Comparison of ENCODE assay signal across 22 cellular contexts in the genomic region with DNA sequence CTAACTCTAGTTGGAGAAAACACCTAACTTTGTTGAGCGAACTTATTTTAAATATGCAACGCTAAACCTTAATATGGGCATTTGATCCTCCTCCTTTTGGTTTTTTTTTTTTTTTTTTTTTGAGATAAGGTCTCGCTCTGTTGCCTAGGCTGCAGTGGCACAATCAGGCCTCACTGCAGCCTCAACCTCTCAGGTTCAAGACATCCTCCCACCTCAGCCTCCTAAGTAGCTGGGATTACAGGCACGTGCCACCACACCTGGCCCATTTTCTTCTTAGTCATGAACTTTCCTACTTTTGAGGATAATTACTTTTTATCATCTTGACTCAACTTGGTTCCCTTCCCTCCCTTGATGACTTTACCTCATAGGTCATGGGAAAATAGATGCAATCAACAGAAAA.
DNase-seq lines count a peak whose midpoint lies in the region; ATAC-seq and TF ChIP-seq lines count a peak whose summit lies in the region.
"Had no signal": no experiment of that assay in that cellular context is flagged by ENCODE, and none has a peak within 500 bp of the region (broad histone marks: within the 10 kb centered on the region; RNA-seq: fewer than 3 reads in every experiment).

No MANE protein-coding gene starts in this region.

- no peak overlapping the region for H3K4me3 Mint-ChIP-seq in activated T-cell treated with anti-CD3 and anti-CD28 coated beads, Interleukin-2, amount 50 U/mL, for 24 hours
- H3K4me3 Mint-ChIP-seq in T-helper 1 cell treated with Interleukin-12 subunit alpha and Interleukin-12 subunit beta and Interleukin-4 antibody, amounts not matched to agents 30 μg/mL and 1 μg/mL, for 36 hours: peak overlapping the region; percentile 47
- peak overlapping the region; percentile 9 for H3K4me3 Mint-ChIP-seq in nephron progenitor cell

- H2AFZ ChIP-seq in MM.1S (ENCODE audit: low read length): no peak overlapping the region

- H3K4me1 Mint-ChIP-seq in activated T-cell treated with anti-CD3 and anti-CD28 coated beads, Interleukin-2, amount 50 U/mL, for 24 hours (ENCODE audit: low read depth): peaks cover 30% of the 10 kb centered on the region
- peaks cover 43% of the 10 kb centered on the region for H3K4me1 Mint-ChIP-seq in T-helper 1 cell treated with Interleukin-12 subunit alpha and Interleukin-12 subunit beta and Interleukin-4 antibody, amounts not matched to agents 30 μg/mL and 1 μg/mL, for 36 hours (ENCODE audit: low read depth)
- peaks cover 50% of the 10 kb centered on the region for H3K4me1 Mint-ChIP-seq in nephron progenitor cell

- H3K36me3 ChIP-seq in DOHH2 (ENCODE audit: control insufficient read depth, low read length) (peaks cover 72% of the 10 kb centered on the region), MM.1S (replicated peaks; ENCODE audit: insufficient read depth, low read length) (peaks cover 11% of the 10 kb centered on the region; the same call in 1 of the 2 replicates)
- H3K36me3 ChIP-seq: transverse colon had no signal

- H3K79me2 ChIP-seq in DOHH2 (ENCODE audit: control insufficient read depth, low read length): peaks cover 96% of the 10 kb centered on the region
- peaks cover 89% of the 10 kb centered on the region for H3K79me2 ChIP-seq in MM.1S (ENCODE audit: low read length)

- H3K4me3 ChIP-seq in DOHH2 (ENCODE audit: low read length) (no peak overlapping the region), MM.1S (ENCODE audit: low read length) (no peak overlapping the region)
- H3K4me3 ChIP-seq: transverse colon had no signal

- H3K27me3 ChIP-seq in DOHH2 (ENCODE audit: control insufficient read depth, low read length) (no peaks in the 10 kb centered on the region), MM.1S (replicated peaks; ENCODE audit: insufficient read depth, low read length) (no peaks in the 10 kb centered on the region)
- H3K27me3 ChIP-seq: transverse colon had no signal

- ATAC-seq in HG02870 (IDR thresholded peaks at IDR 0.05; ENCODE audit: unreplicated experiment): no peak
- ATAC-seq: left colon; naive thymus-derived CD4-positive, alpha-beta T cell; stimulated activated naive CD8-positive, alpha-beta T cell treated with anti-CD3 and anti-CD28 coated beads, Interleukin-15, Interleukin-2, amounts not matched to agents 100 U/mL and 50 U/mL, for 24 hours had no signal

- H3K4me2 ChIP-seq in DOHH2 (ENCODE audit: low read length) (peak overlapping the region; percentile 34), MM.1S (ENCODE audit: low read depth, low read length) (no peak overlapping the region)

- H3K4me1 ChIP-seq in DOHH2 (ENCODE audit: control insufficient read depth, low read length) (peaks cover 25% of the 10 kb centered on the region), MM.1S (ENCODE audit: low read length) (no peaks in the 10 kb centered on the region; the same call in 1 of the 2 replicates)

- peak overlapping the region; percentile 40 for H3K27ac Mint-ChIP-seq in activated T-cell treated with anti-CD3 and anti-CD28 coated beads, Interleukin-2, amount 50 U/mL, for 24 hours
- H3K27ac Mint-ChIP-seq in T-helper 1 cell treated with Interleukin-12 subunit alpha and Interleukin-12 subunit beta and Interleukin-4 antibody, amounts not matched to agents 30 μg/mL and 1 μg/mL, for 36 hours: peak overlapping the region; percentile 62
- H3K27ac Mint-ChIP-seq in nephron progenitor cell: peak overlapping the region; percentile 67

- no peak overlapping the region for H3K27ac ChIP-seq in DOHH2 (ENCODE audit: low read depth, low read length)
- H3K27ac ChIP-seq in MM.1S (ENCODE audit: low read length): no peak overlapping the region
- H3K27ac ChIP-seq: transverse colon had no signal

- H3K9ac ChIP-seq in MM.1S (ENCODE audit: low read length): no peak overlapping the region

- no peaks in the 10 kb centered on the region for H3K9me3 ChIP-seq in DOHH2 (ENCODE audit: control insufficient read depth, insufficient read depth, low read length)
- H3K9me3 ChIP-seq in MM.1S (replicated peaks; ENCODE audit: insufficient read depth, low read length): no peaks in the 10 kb centered on the region
- H3K9me3 ChIP-seq: transverse colon had no signal

- DNase-seq in activated T-cell treated with anti-CD3 and anti-CD28 coated beads, Interleukin-2, amount 50 U/mL, for 24 hours: no peak
- DNase-seq in activated T-cell treated with anti-CD3 and anti-CD28 coated beads for 4 hours (no peak), nephron progenitor cell (no peak), NCI-H2196 treated with DMSO at 0.1 percent for 48 hours (lab: John Stamatoyannopoulos, UW; ENCODE audit: unreplicated experiment) (no peak), MM.1S (no peak)
- DNase-seq: CD8-positive, alpha-beta memory T cell; cortex of kidney; DMS79; glutamatergic neuron; Karpas-422; left colon; mesendoderm; naive thymus-derived CD4-positive, alpha-beta T cell; NCI-H2081 treated with DMSO at 0.1 percent for 48 hours; NCI-H510A; posterior cingulate gyrus; stimulated activated naive CD8-positive, alpha-beta T cell treated with anti-CD3 and anti-CD28 coated beads, Interleukin-15, Interleukin-2, amounts not matched to agents 100 U/mL and 50 U/mL, for 24 hours; transverse colon had no signal

- no peaks in the 10 kb centered on the region for H3K9me2 ChIP-seq in DOHH2 (replicated peaks; ENCODE audit: control insufficient read depth, low read length)
- no peaks in the 10 kb centered on the region for H3K9me2 ChIP-seq in MM.1S (replicated peaks; ENCODE audit: insufficient read depth, low read length)

- H3K9me3 Mint-ChIP-seq in activated T-cell treated with anti-CD3 and anti-CD28 coated beads, Interleukin-2, amount 50 U/mL, for 24 hours: no peaks in the 10 kb centered on the region
- H3K9me3 Mint-ChIP-seq in T-helper 1 cell treated with Interleukin-12 subunit alpha and Interleukin-12 subunit beta and Interleukin-4 antibody, amounts not matched to agents 30 μg/mL and 1 μg/mL, for 36 hours: no peaks in the 10 kb centered on the region
- H3K9me3 Mint-ChIP-seq in nephron progenitor cell: no peaks in the 10 kb centered on the region
- H3K9me3 Mint-ChIP-seq: brain; CD8-positive, alpha-beta memory T cell; naive thymus-derived CD4-positive, alpha-beta T cell had no signal

- TF ChIP-seq CTCF in DOHH2 (IDR thresholded peaks at IDR 0.05; ENCODE audit: low read depth, low read length, poor library complexity, severe bottlenecking) (no peak), nephron progenitor cell (IDR thresholded peaks at IDR 0.05) (no peak), MM.1S (IDR thresholded peaks at IDR 0.05; ENCODE audit: low read length) (no peak)

- peaks cover 3% of the 10 kb centered on the region; the same call in 1 of the 2 replicates for H3F3A ChIP-seq in DOHH2 (ENCODE audit: control insufficient read depth, insufficient read depth)
- H3F3A ChIP-seq in MM.1S (ENCODE audit: insufficient read depth, low read length): peaks cover 18% of the 10 kb centered on the region

- no peaks in the 10 kb centered on the region for H3K27me3 Mint-ChIP-seq in activated T-cell treated with anti-CD3 and anti-CD28 coated beads, Interleukin-2, amount 50 U/mL, for 24 hours
- no peaks in the 10 kb centered on the region for H3K27me3 Mint-ChIP-seq in T-helper 1 cell treated with Interleukin-12 subunit alpha and Interleukin-12 subunit beta and Interleukin-4 antibody, amounts not matched to agents 30 μg/mL and 1 μg/mL, for 36 hours (ENCODE audit: low read depth)
- H3K27me3 Mint-ChIP-seq in nephron progenitor cell (ENCODE audit: low read depth, poor library complexity): no peaks in the 10 kb centered on the region
- H3K27me3 Mint-ChIP-seq: naive thymus-derived CD4-positive, alpha-beta T cell had no signal

- H4K20me1 ChIP-seq in DOHH2 (ENCODE audit: control insufficient read depth, insufficient read depth, low read depth, low read length) (peaks cover 26% of the 10 kb centered on the region; the same call in 1 of the 2 replicates), MM.1S (ENCODE audit: insufficient read depth, low read length) (0 out of 2 replicates have a peak, but pooled peaks cover 4% of the 10 kb centered on the region)

- peaks cover 73% of the 10 kb centered on the region for H3K36me3 Mint-ChIP-seq in activated T-cell treated with anti-CD3 and anti-CD28 coated beads, Interleukin-2, amount 50 U/mL, for 24 hours (ENCODE audit: low read depth)
- peaks cover 37% of the 10 kb centered on the region for H3K36me3 Mint-ChIP-seq in T-helper 1 cell treated with Interleukin-12 subunit alpha and Interleukin-12 subunit beta and Interleukin-4 antibody, amounts not matched to agents 30 μg/mL and 1 μg/mL, for 36 hours (ENCODE audit: low read depth)
- H3K36me3 Mint-ChIP-seq in nephron progenitor cell (ENCODE audit: low read depth): peaks cover 55% of the 10 kb centered on the region
